8 cellular contexts compared by ENCODE assay signal in the genomic region with DNA sequence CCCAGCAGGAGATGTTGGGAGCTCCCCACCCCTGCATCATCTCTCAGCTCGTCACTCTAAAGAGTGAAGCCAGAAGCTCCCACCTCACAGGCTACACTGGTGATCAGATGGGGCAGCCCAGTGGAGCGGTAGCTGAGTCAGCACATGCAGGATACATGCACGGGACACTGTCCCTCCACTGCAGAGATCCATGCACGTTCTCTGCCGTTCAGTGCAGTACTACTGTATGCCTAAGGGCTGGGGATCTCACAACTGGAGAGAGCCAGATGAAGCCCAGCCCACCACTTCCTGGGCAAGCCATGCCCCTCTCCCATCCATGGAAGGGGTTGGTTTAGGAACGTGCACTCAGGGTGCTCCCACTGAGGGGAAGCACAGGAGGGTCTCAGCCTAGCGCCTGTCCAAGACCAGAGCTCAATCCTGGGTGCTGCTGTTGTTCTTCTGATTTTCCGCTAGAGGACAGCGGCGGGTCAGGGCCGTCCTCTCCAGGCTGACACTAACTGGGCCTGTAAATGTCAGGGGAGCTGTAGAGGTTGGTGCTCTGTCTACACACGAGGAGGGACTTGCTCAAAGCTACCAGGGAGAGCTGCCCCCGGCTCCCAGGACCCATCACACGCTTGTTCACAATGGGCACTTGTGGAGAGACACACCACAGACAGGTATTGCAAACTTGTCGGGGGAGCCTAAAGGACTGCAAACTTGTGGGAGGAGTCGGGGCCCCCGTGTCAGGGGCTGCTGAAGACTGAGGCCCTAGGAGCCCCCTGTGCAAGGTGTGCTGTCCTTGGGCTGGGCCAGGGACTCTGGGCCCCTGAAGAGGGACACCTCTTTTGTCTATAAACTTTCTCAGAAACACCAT. TPM values are rescaled to one million over a fixed set of nuclear protein-coding genes. Genes with fewer than 3 reads are reported as not detected.
DNase-seq lines count a peak whose midpoint lies in the region; ATAC-seq and FAIRE-seq lines count a peak whose summit lies in the region.

No MANE protein-coding gene starts in this region.

- peak; percentile 73 for DNase-seq in DMS 273 (lab: John Stamatoyannopoulos, UW; ENCODE audit: unreplicated experiment)
- peak; percentile 74 for DNase-seq in GM19239 (ENCODE audit: insufficient read length, low spot score)
- peak; percentile 40 for DNase-seq in NT2/D1 (ENCODE audit: low read depth, low spot score)
- peak; percentile 72 for DNase-seq in adipocyte (ENCODE audit: low read depth)
- DNase-seq in right cardiac atrium, result peak in 2 of 3 donors; percentile 78 to 81
- DNase-seq in stimulated activated CD4-positive, alpha-beta T cell treated with anti-CD3 and anti-CD28 coated beads, Interleukin-4, amount 100 ng/mL, for 24 hours, result peak; percentile 42
- DNase-seq in effector CD8-positive, alpha-beta T cell (lab: John Stamatoyannopoulos, UW), result no peak

- no peak overlapping the region for H3K9ac ChIP-seq in NT2/D1 (ENCODE audit: insufficient read length, low read depth)
- no peak overlapping the region for H3K9ac ChIP-seq in adipocyte (ENCODE audit: low read length)

- ATAC-seq in HG03280 (IDR thresholded peaks at IDR 0.05; ENCODE audit: unreplicated experiment), result peak; percentile 52
- ATAC-seq in right cardiac atrium, result peak; percentile 74 to 77

- H3K27me3 ChIP-seq in NT2/D1 (ENCODE audit: insufficient read depth, insufficient read length) (no peaks in the 10 kb centered on the region), adipocyte (replicated peaks; ENCODE audit: control insufficient read depth, insufficient read depth, low read length) (peaks cover 25% of the 10 kb centered on the region), right cardiac atrium (ENCODE audit: control insufficient read depth, insufficient read depth) (no peaks in the 10 kb centered on the region)

- FAIRE-seq in GM19239 (lab: Jason Lieb, UNC), result peak; percentile 90

- no peak overlapping the region for H3K27ac ChIP-seq in right cardiac atrium (ENCODE audit: low read length)

- WGBS in right cardiac atrium, result 33% methylated on average over 17 of the region's 17 CpGs

- no peaks in the 10 kb centered on the region for H3K36me3 ChIP-seq in NT2/D1 (ENCODE audit: insufficient read depth, insufficient read length, low read length)
- no peaks in the 10 kb centered on the region for H3K36me3 ChIP-seq in adipocyte (ENCODE audit: control insufficient read depth, insufficient read depth, low read length, severe bottlenecking)

- H3K4me1 ChIP-seq in NT2/D1 (ENCODE audit: insufficient read depth, insufficient read length) (peaks cover 14% of the 10 kb centered on the region), adipocyte (ENCODE audit: control insufficient read depth, insufficient read depth, low read length) (no peaks in the 10 kb centered on the region), right cardiac atrium (ENCODE audit: control insufficient read depth, insufficient read depth, low read length) (peaks cover 2% of the 10 kb centered on the region)

- no peaks in the 10 kb centered on the region for H3K9me3 ChIP-seq in NT2/D1 (ENCODE audit: insufficient read depth, low read length)
- H3K9me3 ChIP-seq in adipocyte (ENCODE audit: control insufficient read depth, low read length), result no peaks in the 10 kb centered on the region
- H3K9me3 ChIP-seq in right cardiac atrium (ENCODE audit: control insufficient read depth, low read length), result no peaks in the 10 kb centered on the region

- intact Hi-C loops in right cardiac atrium (cut with DNase I), result loop anchor here in 2 of 4 donors (5.0 to 10.0 kb wide), 2 partner anchors 66 to 238 kb away; no protein-coding TSS in a partner anchor

- H3K4me3 ChIP-seq in NT2/D1 (ENCODE audit: insufficient read length, low read depth) (no peak overlapping the region), adipocyte (ENCODE audit: low read length) (no peak overlapping the region), right cardiac atrium (ENCODE audit: low read length) (no peak overlapping the region)

RNA-seq across cellular contexts. Expression of gene ABLIM2, which starts 18.2 kb away (rescaled TPM):
- 10 to 100 TPM in 2 of 4 donors, 1 to 10 TPM in 2; 6.2 to 17.4 (median 9.6) TPM for total RNA-seq in right cardiac atrium
- polyA plus RNA-seq in right cardiac atrium, result 4.2 TPM

RNA-seq across cellular contexts. Expression of gene SH3TC1, which starts 22.3 kb away (rescaled TPM):
- total RNA-seq in right cardiac atrium, result 10 to 100 TPM in 3 of 4 donors, 1 to 10 TPM in 1; 6.6 to 17.1 (median 11.1) TPM
- 5.4 TPM for polyA plus RNA-seq in right cardiac atrium
